ENCODE assay signal across 9 cellular contexts in the genomic region with DNA sequence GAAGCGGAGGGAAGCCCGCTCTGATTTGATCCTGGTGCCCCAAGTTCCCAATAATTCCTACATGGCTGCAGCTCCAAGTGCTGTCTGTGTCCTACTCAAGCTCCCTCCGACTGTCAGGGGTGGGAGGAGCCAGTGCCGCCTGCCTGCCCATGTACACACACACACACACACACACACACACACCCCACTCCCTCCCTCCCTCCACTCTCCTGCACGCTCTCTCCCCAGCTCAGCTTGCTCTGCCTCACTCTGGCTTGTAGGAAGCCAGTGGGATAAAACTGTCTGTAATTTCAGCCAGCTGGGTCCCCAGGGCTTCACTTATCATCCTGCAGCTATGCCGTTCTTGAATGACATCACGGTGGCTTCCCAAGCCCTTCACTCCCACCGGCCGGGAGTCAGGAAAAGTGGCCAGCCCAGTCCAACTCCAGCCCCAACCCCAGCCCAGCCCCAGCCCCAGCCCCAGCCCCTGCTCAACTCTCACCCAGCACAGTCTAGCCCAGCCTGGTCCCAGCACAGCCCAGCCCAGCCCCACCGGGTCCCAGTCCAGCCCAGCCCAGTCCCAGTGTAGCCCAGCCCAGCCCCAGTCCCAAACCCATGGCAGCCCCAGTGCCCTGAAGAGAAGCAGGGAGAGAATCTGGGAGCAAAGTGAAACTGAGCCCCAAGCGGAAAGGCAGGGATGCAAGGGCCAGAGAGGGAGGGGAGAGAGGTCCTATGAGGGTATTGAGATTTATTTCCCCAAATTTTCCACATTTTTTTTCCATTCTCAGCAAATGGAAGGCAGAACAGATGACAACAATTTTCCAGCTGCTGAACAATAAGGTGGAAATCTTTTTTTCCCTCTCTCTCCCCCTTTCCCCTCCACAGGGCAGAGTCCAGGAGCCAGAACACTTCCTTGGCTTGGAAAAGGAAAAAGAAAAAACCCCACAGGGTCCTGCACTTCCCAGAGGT.
A peak's percentile ranks its signal among the peaks of the same experiment; 100 is the strongest.
DNase-seq lines count a peak whose midpoint lies in the region; ATAC-seq and TF ChIP-seq lines count a peak whose summit lies in the region.
"Had no signal": no experiment of that assay in that cellular context is flagged by ENCODE, and none has a peak within 500 bp of the region (broad histone marks: within the 10 kb centered on the region; RNA-seq: fewer than 3 reads in every experiment).

No MANE protein-coding gene starts in this region.

- no peaks in the 10 kb centered on the region for H3F3A ChIP-seq in MM.1S (ENCODE audit: insufficient read depth, low read length)

- DNase-seq in GM04504 (ENCODE audit: low read depth) (peak; percentile 97), adrenal gland (peak; percentile 85 to 96 (median 92)), right cardiac atrium (peak; percentile 94 to 96 (median 95)), sciatic nerve (ENCODE audit: low spot score) (peak; percentile 89), MM.1S (no peak), SW 1271 (lab: John Stamatoyannopoulos, UW) (no peak)

- H3K9me3 ChIP-seq in adrenal gland (replicated peaks in 1 of 3): no peaks in the 10 kb centered on the region
- H3K9me3 ChIP-seq in right cardiac atrium (ENCODE audit: control insufficient read depth, low read length): no peaks in the 10 kb centered on the region
- no peaks in the 10 kb centered on the region for H3K9me3 ChIP-seq in MM.1S (replicated peaks; ENCODE audit: insufficient read depth, low read length)

- no peaks in the 10 kb centered on the region for H3K27me3 ChIP-seq in adrenal gland
- H3K27me3 ChIP-seq in right cardiac atrium (ENCODE audit: control insufficient read depth, insufficient read depth): no peaks in the 10 kb centered on the region
- 0 out of 2 replicates have a peak, but pooled peaks cover 3% of the 10 kb centered on the region for H3K27me3 ChIP-seq in MM.1S (replicated peaks; ENCODE audit: insufficient read depth, low read length)

- no peak overlapping the region for H3K4me3 Mint-ChIP-seq in activated T-helper 17 cell treated with anti-CD3 and anti-CD28 coated beads, Interleukin-2, amount 50 U/mL, for 72 hours

- H3K4me2 ChIP-seq in MM.1S (ENCODE audit: low read depth, low read length): no peak overlapping the region

- no peaks in the 10 kb centered on the region for H3K36me3 Mint-ChIP-seq in activated T-helper 17 cell treated with anti-CD3 and anti-CD28 coated beads, Interleukin-2, amount 50 U/mL, for 72 hours (ENCODE audit: low read depth)

- peak; percentile 89 to 90 for ATAC-seq in right cardiac atrium
- ATAC-seq in sciatic nerve: peak; percentile 87
- no peak for ATAC-seq in activated T-helper 17 cell treated with anti-CD3 and anti-CD28 coated beads, Interleukin-2, amount 50 U/mL, for 72 hours (replicated peaks)
- ATAC-seq in GM21529 (IDR thresholded peaks at IDR 0.05; ENCODE audit: unreplicated experiment): no peak

- WGBS in adrenal gland, 4 donors: 11 to 32% (median 26%) methylated on average over 5 to 11 of the region's 11 CpGs
- WGBS in right cardiac atrium: 20% methylated on average over 11 of the region's 11 CpGs

- peak overlapping the region in 4 of 5 donors; percentile 45 to 93 (median 64) for H3K27ac ChIP-seq in adrenal gland
- peak overlapping the region; percentile 97 for H3K27ac ChIP-seq in right cardiac atrium (ENCODE audit: low read length)
- no peak overlapping the region for H3K27ac ChIP-seq in MM.1S (ENCODE audit: low read length)
- H3K27ac ChIP-seq: HL-60 had no signal

- H3K4me1 Mint-ChIP-seq in activated T-helper 17 cell treated with anti-CD3 and anti-CD28 coated beads, Interleukin-2, amount 50 U/mL, for 72 hours: no peaks in the 10 kb centered on the region

- no peak overlapping the region for H3K27ac Mint-ChIP-seq in activated T-helper 17 cell treated with anti-CD3 and anti-CD28 coated beads, Interleukin-2, amount 50 U/mL, for 72 hours

- H3K4me1 ChIP-seq in adrenal gland (replicated peaks in 1 of 2) (peaks cover 21 to 40% of the 10 kb centered on the region in 2 donors), right cardiac atrium (ENCODE audit: control insufficient read depth, insufficient read depth, low read length) (peaks cover 26% of the 10 kb centered on the region), MM.1S (ENCODE audit: low read length) (no peaks in the 10 kb centered on the region)

- H3K36me3 ChIP-seq in adrenal gland (replicated peaks in 1 of 2): peaks cover 0 to 72% of the 10 kb centered on the region in 2 donors
- no peaks in the 10 kb centered on the region for H3K36me3 ChIP-seq in MM.1S (replicated peaks; ENCODE audit: insufficient read depth, low read length)

- TF ChIP-seq POLR2A in adrenal gland (IDR thresholded peaks at IDR 0.05): peak in 1 of 2 donors; percentile 21

- no peaks in the 10 kb centered on the region for H3K9me2 ChIP-seq in MM.1S (replicated peaks; ENCODE audit: insufficient read depth, low read length)

- intact Hi-C loops in adrenal gland (cut with DNase I): no loop called here
- intact Hi-C loops in right cardiac atrium (cut with DNase I): no loop called here
- intact Hi-C loops in sciatic nerve (cut with DNase I): no loop called here

- TF ChIP-seq CTCF in adrenal gland (IDR thresholded peaks at IDR 0.05): no peak
- TF ChIP-seq CTCF in MM.1S (IDR thresholded peaks at IDR 0.05; ENCODE audit: low read length): no peak

- no peak overlapping the region for H3K9ac ChIP-seq in MM.1S (ENCODE audit: low read length)

- H4K20me1 ChIP-seq in MM.1S (ENCODE audit: insufficient read depth, low read length): no peaks in the 10 kb centered on the region

- H3K27me3 Mint-ChIP-seq in activated T-helper 17 cell treated with anti-CD3 and anti-CD28 coated beads, Interleukin-2, amount 50 U/mL, for 72 hours: peaks cover 8% of the 10 kb centered on the region

- peak overlapping the region in 1 of 4 donors; percentile 28 for H3K4me3 ChIP-seq in adrenal gland
- peak overlapping the region; percentile 21 for H3K4me3 ChIP-seq in right cardiac atrium (ENCODE audit: low read length)
- no peak overlapping the region for H3K4me3 ChIP-seq in MM.1S (ENCODE audit: low read length)

- H3K79me2 ChIP-seq in MM.1S (ENCODE audit: low read length): no peaks in the 10 kb centered on the region

- no peak overlapping the region for H2AFZ ChIP-seq in MM.1S (ENCODE audit: low read length)

- H3K9me3 Mint-ChIP-seq in activated T-helper 17 cell treated with anti-CD3 and anti-CD28 coated beads, Interleukin-2, amount 50 U/mL, for 72 hours: no peaks in the 10 kb centered on the region

Comparison
In these comparisons a context has a peak if more than half of its experiments do, and no peak if none do; other contexts are left out.
1. DNase-seq: peak in GM04504 (single experiment), adrenal gland (7 of 7), right cardiac atrium (3 of 3) and sciatic nerve (single experiment); none in MM.1S (single experiment) and SW 1271 (0 of 2).
2. ATAC-seq: peak in right cardiac atrium (2 of 2) and sciatic nerve (single experiment); none in activated T-helper 17 cell treated with anti-CD3 and anti-CD28 coated beads, Interleukin-2, amount 50 U/mL, for 72 hours (single experiment) and GM21529 (single experiment).